Comparison of ENCODE assay signal across 11 cellular contexts in the genomic region with DNA sequence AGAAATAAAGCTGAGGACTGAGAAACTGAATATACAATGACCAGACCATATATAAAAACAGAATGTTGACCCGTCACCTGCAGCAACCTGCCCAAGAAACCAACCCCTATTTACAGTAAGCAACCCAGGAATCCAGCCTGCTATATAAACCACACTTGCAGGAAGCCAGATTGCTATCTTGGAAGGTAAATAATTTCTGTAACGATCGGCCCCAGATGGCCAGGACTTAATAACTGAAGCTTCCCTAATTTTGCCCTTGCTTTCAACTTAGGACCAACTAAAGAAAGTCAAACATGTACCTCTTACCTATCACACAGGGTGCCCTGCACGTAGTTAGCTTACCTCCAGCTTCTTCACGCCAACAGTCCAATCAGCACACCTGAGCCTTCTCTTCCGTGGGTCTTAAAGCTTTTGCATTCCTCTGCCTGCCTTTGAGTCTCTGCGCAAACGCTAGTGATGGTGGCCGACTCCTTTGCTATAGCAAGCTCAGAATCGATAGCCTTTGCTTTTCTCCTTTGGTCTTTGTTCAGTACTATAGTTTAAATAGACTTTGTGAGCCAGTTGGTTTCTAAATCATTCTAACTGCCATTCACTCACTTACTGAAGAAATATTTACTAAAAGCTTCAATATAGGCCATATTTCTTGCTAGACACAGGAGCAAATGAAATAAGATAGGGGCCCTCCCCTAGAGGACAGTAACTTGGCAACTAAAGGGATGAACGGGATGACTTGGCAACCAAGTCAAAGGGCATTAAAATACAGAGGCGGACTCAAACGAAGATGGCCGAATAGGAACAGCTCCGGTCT. TPM values are rescaled to one million over a fixed set of nuclear protein-coding genes. Genes with fewer than 3 reads are reported as not detected.
DNase-seq lines count a peak whose midpoint lies in the region; ATAC-seq and TF ChIP-seq lines count a peak whose summit lies in the region.
"Had no signal": no experiment of that assay in that cellular context is flagged by ENCODE, and none has a peak within 500 bp of the region (broad histone marks: within the 10 kb centered on the region; RNA-seq: fewer than 3 reads in every experiment).

No MANE protein-coding gene starts in this region.

- no peaks in the 10 kb centered on the region for H3K27me3 Mint-ChIP-seq in IgD-negative memory B cell
- H3K27me3 Mint-ChIP-seq in endothelial cell (ENCODE audit: unreplicated experiment): no peaks in the 10 kb centered on the region
- no peaks in the 10 kb centered on the region for H3K27me3 Mint-ChIP-seq in nephron (ENCODE audit: low read depth)

- H3K4me1 Mint-ChIP-seq in IgD-negative memory B cell: no peaks in the 10 kb centered on the region
- H3K4me1 Mint-ChIP-seq in endothelial cell (ENCODE audit: unreplicated experiment): peaks cover 16% of the 10 kb centered on the region
- peaks cover 26% of the 10 kb centered on the region for H3K4me1 Mint-ChIP-seq in nephron

- H3K9me3 Mint-ChIP-seq in IgD-negative memory B cell (no peaks in the 10 kb centered on the region), endothelial cell (ENCODE audit: unreplicated experiment) (no peaks in the 10 kb centered on the region), nephron (peaks cover 6% of the 10 kb centered on the region)

- no peak for ATAC-seq in HG02884 (IDR thresholded peaks at IDR 0.05; ENCODE audit: unreplicated experiment)

- H3K27ac Mint-ChIP-seq in IgD-negative memory B cell (peak overlapping the region in 1 of 3 donors; percentile 68), endothelial cell (ENCODE audit: unreplicated experiment) (no peak overlapping the region), nephron (peak overlapping the region; percentile 25 to 73 (median 71))

- H3K4me3 Mint-ChIP-seq in IgD-negative memory B cell (peak overlapping the region in 3 of 4 donors; percentile 58 to 86 (median 83)), endothelial cell (ENCODE audit: unreplicated experiment) (peak overlapping the region; percentile 59), nephron (peak overlapping the region; percentile 62 to 78 (median 76))

- TF ChIP-seq CTCF in endothelial cell (IDR thresholded peaks at IDR 0.05; ENCODE audit: unreplicated experiment) (no peak), nephron (IDR thresholded peaks at IDR 0.05; ENCODE audit: unreplicated experiment in 3 of 3) (no peak)

- DNase-seq in NCI-H1105 treated with DMSO at 0.1 percent for 48 hours (lab: John Stamatoyannopoulos, UW) (peak; percentile 24), NCI-H1105 (lab: John Stamatoyannopoulos, UW) (no peak), endothelial cell (ENCODE audit: low spot score) (no peak), GM03348 (ENCODE audit: low spot score) (no peak), NCI-H1930 (lab: John Stamatoyannopoulos, UW) (no peak)
- DNase-seq: 8988T, NCI-H510A, thyroid gland had no signal

- H3K36me3 Mint-ChIP-seq in IgD-negative memory B cell (peaks cover 9% of the 10 kb centered on the region), endothelial cell (ENCODE audit: low read depth, unreplicated experiment) (no peaks in the 10 kb centered on the region), nephron (ENCODE audit: low read depth) (peaks cover 34% of the 10 kb centered on the region)

RNA-seq across cellular contexts. Expression of gene MPHOSPH6, which starts 31.3 kb away (rescaled TPM):
- 13.1 TPM for polyA plus RNA-seq in IgD-negative memory B cell
- total RNA-seq in endothelial cell (ENCODE audit: unreplicated experiment): 18.5 TPM
